Comparison of ENCODE assay signal across 1 cellular context in the genomic region with DNA sequence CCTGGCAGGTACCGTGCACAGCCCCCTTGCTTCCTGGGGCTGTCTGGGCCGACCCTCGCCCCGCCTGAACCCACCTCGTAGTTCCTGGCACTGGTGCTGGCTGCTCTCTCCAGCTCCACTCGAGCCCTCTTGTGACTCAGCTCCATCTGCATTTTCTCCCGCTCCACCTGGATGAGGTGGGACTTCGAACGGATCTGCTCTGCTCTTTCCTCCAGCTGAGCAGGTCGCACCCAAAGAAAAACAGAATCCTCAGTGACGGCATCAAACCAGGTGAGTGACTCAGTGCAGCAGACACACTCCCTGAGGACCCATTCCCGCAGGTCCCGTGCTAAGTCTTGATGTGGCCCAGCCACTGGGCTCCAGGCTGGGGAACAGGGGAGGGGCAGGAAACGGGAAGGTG.
TF ChIP-seq lines count a peak whose summit lies in the region.

No MANE protein-coding gene starts in this region.

TF ChIP-seq in HCT116, 20 proteins besides CTCF, POLR2A, EP300 and RAD21:
- no peak for TF ChIP-seq ELF1 (IDR thresholded peaks at IDR 0.05; ENCODE audit: borderline replicate concordance, low read depth)
- TF ChIP-seq TCF7L2 (IDR thresholded peaks at IDR 0.05; ENCODE audit: borderline replicate concordance, extremely low read depth, insufficient read depth, insufficient read length) = no peak
- TF ChIP-seq EGR1 (IDR thresholded peaks at IDR 0.05; ENCODE audit: low read depth) = no peak
- TF ChIP-seq, protein P1, sequence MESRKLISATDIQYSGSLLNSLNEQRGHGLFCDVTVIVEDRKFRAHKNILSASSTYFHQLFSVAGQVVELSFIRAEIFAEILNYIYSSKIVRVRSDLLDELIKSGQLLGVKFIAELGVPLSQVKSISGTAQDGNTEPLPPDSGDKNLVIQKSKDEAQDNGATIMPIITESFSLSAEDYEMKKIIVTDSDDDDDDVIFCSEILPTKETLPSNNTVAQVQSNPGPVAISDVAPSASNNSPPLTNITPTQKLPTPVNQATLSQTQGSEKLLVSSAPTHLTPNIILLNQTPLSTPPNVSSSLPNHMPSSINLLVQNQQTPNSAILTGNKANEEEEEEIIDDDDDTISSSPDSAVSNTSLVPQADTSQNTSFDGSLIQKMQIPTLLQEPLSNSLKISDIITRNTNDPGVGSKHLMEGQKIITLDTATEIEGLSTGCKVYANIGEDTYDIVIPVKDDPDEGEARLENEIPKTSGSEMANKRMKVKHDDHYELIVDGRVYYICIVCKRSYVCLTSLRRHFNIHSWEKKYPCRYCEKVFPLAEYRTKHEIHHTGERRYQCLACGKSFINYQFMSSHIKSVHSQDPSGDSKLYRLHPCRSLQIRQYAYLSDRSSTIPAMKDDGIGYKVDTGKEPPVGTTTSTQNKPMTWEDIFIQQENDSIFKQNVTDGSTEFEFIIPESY (IDR thresholded peaks at IDR 0.05; ENCODE audit: extremely low read depth, insufficient replicate concordance, low read length) = no peak
- TF ChIP-seq POLR2AphosphoS5 (IDR thresholded peaks at IDR 0.05; ENCODE audit: low read depth, low read length) = no peak
- no peak for TF ChIP-seq FOSL1 (IDR thresholded peaks at IDR 0.05; ENCODE audit: low read depth)
- TF ChIP-seq SRF (IDR thresholded peaks at IDR 0.05; ENCODE audit: low read depth) = no peak
- no peak for TF ChIP-seq CEBPB (IDR thresholded peaks at IDR 0.05; ENCODE audit: low read depth)
- TF ChIP-seq SIN3A (IDR thresholded peaks at IDR 0.05; ENCODE audit: low read depth) = no peak
- TF ChIP-seq, protein P2, sequence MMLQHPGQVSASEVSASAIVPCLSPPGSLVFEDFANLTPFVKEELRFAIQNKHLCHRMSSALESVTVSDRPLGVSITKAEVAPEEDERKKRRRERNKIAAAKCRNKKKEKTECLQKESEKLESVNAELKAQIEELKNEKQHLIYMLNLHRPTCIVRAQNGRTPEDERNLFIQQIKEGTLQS (IDR thresholded peaks at IDR 0.05) = no peak
- TF ChIP-seq ZNF274 (IDR thresholded peaks at IDR 0.05; ENCODE audit: low read depth, low read length) = no peak
- no peak for TF ChIP-seq ZFX (IDR thresholded peaks at IDR 0.05)
- TF ChIP-seq CBX3 (IDR thresholded peaks at IDR 0.05; ENCODE audit: low read depth) = no peak
- no peak for TF ChIP-seq EZH2 (IDR thresholded peaks at IDR 0.05)
- TF ChIP-seq EZH2phosphoT487 (IDR thresholded peaks at IDR 0.05; ENCODE audit: borderline replicate concordance) = no peak
- TF ChIP-seq YY1 (IDR thresholded peaks at IDR 0.05; ENCODE audit: extremely low read depth, insufficient replicate concordance, low read depth, low read length) = no peak
